ENCODE assay signal across 8 cellular contexts in genomic region chr10:50788951-50789904, GRCh38. TPM values are rescaled to one million over a fixed set of nuclear protein-coding genes. Genes with fewer than 3 reads are reported as not detected.
DNase-seq lines count a peak whose midpoint lies in the region; ATAC-seq and TF ChIP-seq lines count a peak whose summit lies in the region.

No MANE protein-coding gene starts in this region.

- no peaks in the 10 kb centered on the region for H3K9me2 ChIP-seq in hepatocyte (replicated peaks; ENCODE audit: insufficient read depth)

- in situ Hi-C loops in ACHN (cut with HindIII; ENCODE audit: low pct_ligation_motif_present, low pct_unique_long_range_greater_than_20kb, low sequenced_read_pairs) = no loop called here

- CTCF ChIA-PET in RWPE1 (lab: Yijun Ruan, JAX) = interaction anchor here (0.6 to 1.2 kb wide), 2 partner anchors 985 to 1508 kb away, joined by 3 read pairs; no protein-coding TSS in a partner anchor

- peak; percentile 49 for DNase-seq in ACHN
- peak; percentile 56 for DNase-seq in RWPE1 (ENCODE audit: low spot score)
- peak; percentile 18 for DNase-seq in hepatocyte (ENCODE audit: low spot score)
- no peak for DNase-seq in central memory CD4-positive, alpha-beta T cell
- DNase-seq in MV-4-11 (lab: John Stamatoyannopoulos, UW) = no peak
- DNase-seq in activated T-cell treated with anti-CD3 and anti-CD28 coated beads for 4 hours = no peak
- DNase-seq in stimulated activated CD4-positive, alpha-beta T cell treated with anti-CD3 and anti-CD28 coated beads, Interleukin-15, amount 100 ng/mL, for 24 hours = no peak

- ATAC-seq in GM19351 (IDR thresholded peaks at IDR 0.05; ENCODE audit: unreplicated experiment) = peak; percentile 64

- TF ChIP-seq CTCF in RWPE1 (conservative IDR thresholded peaks at IDR 0.05; ENCODE audit: low read depth) (peak; percentile 52), hepatocyte (IDR thresholded peaks at IDR 0.05; ENCODE audit: poor library complexity) (peak; percentile 36)

- no peaks in the 10 kb centered on the region for H4K20me1 ChIP-seq in hepatocyte (ENCODE audit: insufficient read depth, poor library complexity, severe bottlenecking)

- H3K36me3 ChIP-seq in hepatocyte (replicated peaks; ENCODE audit: insufficient read depth, low read depth) = no peaks in the 10 kb centered on the region

- no peaks in the 10 kb centered on the region for H3K27me3 ChIP-seq in hepatocyte

- H3K4me2 ChIP-seq in hepatocyte = no peak overlapping the region

- 81% methylated on average over 1 of the region's 1 CpG for WGBS in hepatocyte (ENCODE audit: low lambda C conversion rate, missing lambda C conversion rate)

- H3K79me2 ChIP-seq in hepatocyte = no peaks in the 10 kb centered on the region

- H3K27ac ChIP-seq in RWPE1 = no peak overlapping the region
- H3K27ac ChIP-seq in hepatocyte = no peak overlapping the region

- POLR2A ChIA-PET in RWPE1 (lab: Yijun Ruan, JAX; ENCODE audit: low non-redundant PET) = no interaction called here

- no peak overlapping the region for H3K4me3 ChIP-seq in hepatocyte

- no peaks in the 10 kb centered on the region for H3K4me1 ChIP-seq in hepatocyte (ENCODE audit: insufficient read depth)

- no peaks in the 10 kb centered on the region for H3K9me3 ChIP-seq in hepatocyte (ENCODE audit: low read depth)

- no peak overlapping the region for H2AFZ ChIP-seq in hepatocyte

RNA-seq across cellular contexts. Expression of gene ASAH2B, which starts 49.5 kb away (rescaled TPM):
- 4.3 and 5.8 TPM in 2 replicates for total RNA-seq in hepatocyte
- 3.4 and 3.6 TPM in 2 replicates for polyA plus RNA-seq in hepatocyte

Comparison
In these comparisons a context has a peak if more than half of its experiments do, and no peak if none do; other contexts are left out.
1. DNase-seq: peak in ACHN (single experiment), RWPE1 (single experiment) and hepatocyte (single experiment); none in central memory CD4-positive, alpha-beta T cell (single experiment), MV-4-11 (single experiment), activated T-cell treated with anti-CD3 and anti-CD28 coated beads for 4 hours (single experiment) and stimulated activated CD4-positive, alpha-beta T cell treated with anti-CD3 and anti-CD28 coated beads, Interleukin-15, amount 100 ng/mL, for 24 hours (single experiment).